ENCODE assay signal across 8 cellular contexts in genomic region chr19:1252221-1252817, GRCh38. TPM values are rescaled to one million over a fixed set of nuclear protein-coding genes. Genes with fewer than 3 reads are reported as not detected.
DNase-seq lines count a peak whose midpoint lies in the region; ATAC-seq and TF ChIP-seq lines count a peak whose summit lies in the region.

No MANE protein-coding gene starts in this region.

- H4K20me1 ChIP-seq in PC-3 (ENCODE audit: low read length): peaks cover 8% of the 10 kb centered on the region

- H2AFZ ChIP-seq in PC-3 (ENCODE audit: low read length): no peak overlapping the region

- POLR2A ChIA-PET in PC-3 (lab: Charles Lee; ENCODE audit: unreplicated experiment): interaction anchor here (1.9 kb wide), 1 partner anchor 17 kb away, joined by 29 read pairs; the partner anchor contains the start of gene CIRBP

- DNase-seq in PC-3 (peak; percentile 81), adipocyte (ENCODE audit: low read depth) (peak; percentile 94), cardiac muscle cell (ENCODE audit: low read depth in 1 of 2, low spot score in 1 of 2) (peak in 1 of 2 donors; percentile 99), ovary (peak in 4 of 5 donors; percentile 90 to 94 (median 91)), NCI-H128 (lab: John Stamatoyannopoulos, UW; ENCODE audit: unreplicated experiment) (no peak), NCI-H1694 (lab: John Stamatoyannopoulos, UW) (no peak), GM19240 (ENCODE audit: insufficient read length, low spot score) (no peak)

- 1 to 2% (median 1%) methylated on average over 26 to 30 of the region's 30 CpGs for WGBS in ovary, 3 donors

- H3K9me2 ChIP-seq in PC-3 (replicated peaks; ENCODE audit: low read length): no peaks in the 10 kb centered on the region

- H3K4me1 ChIP-seq in PC-3 (ENCODE audit: insufficient read depth, low read length): peaks cover 22% of the 10 kb centered on the region
- peaks cover 40% of the 10 kb centered on the region for H3K4me1 ChIP-seq in adipocyte (ENCODE audit: control insufficient read depth, insufficient read depth, low read length)
- H3K4me1 ChIP-seq in cardiac muscle cell (ENCODE audit: low read depth): peaks cover 11% of the 10 kb centered on the region
- peaks cover 22% of the 10 kb centered on the region for H3K4me1 ChIP-seq in ovary (ENCODE audit: insufficient read depth)

- peak overlapping the region; percentile 97 for H3K4me2 ChIP-seq in PC-3 (ENCODE audit: low read length)

- CTCF ChIA-PET in PC-3 (lab: Charles Lee): interaction anchor here (1.0 to 1.7 kb wide), 2 partner anchors 12 to 14 kb away, joined by 3 to 13 read pairs; no protein-coding TSS in a partner anchor

- no TSS peak for BruUV-seq in PC-3 (replicated peaks; lab: Mats Ljungman, UMichigan)

- intact Hi-C loops in PC-3 (cut with micrococcal nuclease): loop anchor here (1.0 kb wide), 1 partner anchor 17 kb away; the partner anchor contains the start of gene CIRBP
- intact Hi-C loops in ovary (cut with DNase I): no loop called here

- H3K4me3 ChIP-seq in GM12875 (ENCODE audit: low read depth, low read length) (peak overlapping the region; percentile 73), PC-3 (ENCODE audit: low read length) (peak overlapping the region; percentile 86), adipocyte (ENCODE audit: low read length) (peak overlapping the region; percentile 88), cardiac muscle cell (peak overlapping the region; percentile 92), ovary (peak overlapping the region; percentile 65)

- no peaks in the 10 kb centered on the region for H3K27me3 ChIP-seq in PC-3 (ENCODE audit: low read length)
- no peaks in the 10 kb centered on the region for H3K27me3 ChIP-seq in adipocyte (replicated peaks; ENCODE audit: control insufficient read depth, insufficient read depth, low read length)
- H3K27me3 ChIP-seq in cardiac muscle cell: no peaks in the 10 kb centered on the region
- H3K27me3 ChIP-seq in ovary: no peaks in the 10 kb centered on the region

- H3K9ac ChIP-seq in PC-3 (ENCODE audit: low read length) (peak overlapping the region; percentile 86), adipocyte (ENCODE audit: low read length) (peak overlapping the region; percentile 97)

- peak; percentile 12 for ATAC-seq in PC-3

- H3K27ac ChIP-seq in PC-3 (ENCODE audit: low read length) (peak overlapping the region; percentile 94), cardiac muscle cell (peak overlapping the region; percentile 91), ovary (peak overlapping the region; percentile 87 to 89)

- peaks cover 56% of the 10 kb centered on the region for H3K79me2 ChIP-seq in PC-3 (ENCODE audit: low read length)

- no peaks in the 10 kb centered on the region for H3F3A ChIP-seq in PC-3 (ENCODE audit: low read length, unreplicated experiment)

- H3K9me3 ChIP-seq in PC-3 (ENCODE audit: low read length) (no peaks in the 10 kb centered on the region), adipocyte (ENCODE audit: control insufficient read depth, low read length) (no peaks in the 10 kb centered on the region), cardiac muscle cell (ENCODE audit: low read depth) (no peaks in the 10 kb centered on the region), ovary (no peaks in the 10 kb centered on the region)

- TF ChIP-seq CTCF in GM12875 (IDR thresholded peaks at IDR 0.05; ENCODE audit: borderline replicate concordance, insufficient read depth, low read depth, low read length) (no peak), PC-3 (conservative IDR thresholded peaks at IDR 0.05; ENCODE audit: low read depth, low read length) (no peak), cardiac muscle cell (IDR thresholded peaks at IDR 0.05; ENCODE audit: low read depth, low read length) (no peak), ovary (IDR thresholded peaks at IDR 0.05) (no peak)

- no peak for TF ChIP-seq POLR2A in ovary (IDR thresholded peaks at IDR 0.05)

- H3K36me3 ChIP-seq in PC-3 (ENCODE audit: low read depth, low read length): peaks cover 45% of the 10 kb centered on the region
- peaks cover 41% of the 10 kb centered on the region for H3K36me3 ChIP-seq in adipocyte (ENCODE audit: control insufficient read depth, insufficient read depth, low read length, severe bottlenecking)
- peaks cover 35% of the 10 kb centered on the region for H3K36me3 ChIP-seq in cardiac muscle cell
- no peaks in the 10 kb centered on the region for H3K36me3 ChIP-seq in ovary

- peak; percentile 48 for TF ChIP-seq EP300 in ovary (IDR thresholded peaks at IDR 0.05)

RNA-seq across cellular contexts. Expression of gene MIDN, which starts 3.9 kb away (rescaled TPM):
- total RNA-seq in PC-3 (2014; rRNA removed) (17.3 and 41.8 TPM in 2 replicates), cardiac muscle cell (45.6 and 89.2 TPM in 2 replicates), ovary (100 to 1,000 TPM in 5 of 7 donors, 10 to 100 TPM in 2; 44.9 to 261 (median 107) TPM)
- polyA plus RNA-seq in cardiac muscle cell (58.1 and 76.0 TPM in 2 replicates), ovary (10 to 100 TPM; 10.1 to 26.7 TPM)

RNA-seq across cellular contexts. Expression of gene ATP5F1D, which starts 10.8 kb away (rescaled TPM):
- 102 and 187 TPM in 2 replicates for total RNA-seq in PC-3 (2014; rRNA removed)
- total RNA-seq in cardiac muscle cell: 188 and 355 TPM in 2 replicates
- polyA plus RNA-seq in cardiac muscle cell: 505 and 638 TPM in 2 replicates
- 100 to 1,000 TPM in 6 of 7 donors, 10 to 100 TPM in 1; 71.9 to 218 (median 148) TPM for total RNA-seq in ovary
- polyA plus RNA-seq in ovary: 100 to 1,000 TPM in 1 of 2 donors, 1 to 10 TPM in 1; 1.3 to 110 TPM

RNA-seq across cellular contexts. Expression of gene CBARP, which starts 14.5 kb away (rescaled TPM):
- 3.3 and 6.3 TPM in 2 replicates for total RNA-seq in PC-3 (2014; rRNA removed)
- total RNA-seq in cardiac muscle cell: 21.1 and 29.1 TPM in 2 replicates
- polyA plus RNA-seq in cardiac muscle cell: 22.1 and 30.6 TPM in 2 replicates
- total RNA-seq in ovary: 10 to 100 TPM in 2 of 7 donors, 1 to 10 TPM in 2, under 1 TPM in 3; 0.61 to 21.1 (median 2.4) TPM
- polyA plus RNA-seq in ovary: under 1 TPM in 1 of 2 donors, not detected in 1; 0.45 TPM

RNA-seq across cellular contexts. Expression of gene CIRBP, which starts 16.8 kb away (rescaled TPM):
- 136 and 197 TPM in 2 replicates for total RNA-seq in PC-3 (2014; rRNA removed)
- total RNA-seq in cardiac muscle cell: 1,112 and 2,236 TPM in 2 replicates
- 716 and 851 TPM in 2 replicates for polyA plus RNA-seq in cardiac muscle cell
- total RNA-seq in ovary: 100 to 1,000 TPM; 602 to 917 (median 855) TPM
- 1,000 to 10,000 TPM in 1 of 2 donors, 100 to 1,000 TPM in 1; 610 to 1,254 TPM for polyA plus RNA-seq in ovary

RNA-seq across cellular contexts. Expression of gene FAM174C, which starts 23.0 kb away (rescaled TPM):
- total RNA-seq in PC-3 (2014; rRNA removed) (110 and 133 TPM in 2 replicates), cardiac muscle cell (31.2 and 44.9 TPM in 2 replicates), ovary (10 to 100 TPM; 21.7 to 72.5 (median 26.7) TPM)
- polyA plus RNA-seq in cardiac muscle cell (34.0 and 34.4 TPM in 2 replicates), ovary (10 to 100 TPM in 1 of 2 donors, under 1 TPM in 1; 0.30 to 35.2 TPM)

Comparison
In these comparisons a context has a peak if more than half of its experiments do, and no peak if none do; other contexts are left out.
1. DNase-seq: peak in PC-3 (single experiment), adipocyte (single experiment) and ovary (4 of 5); none in NCI-H128 (single experiment), NCI-H1694 (single experiment) and GM19240 (single experiment).
2. Peak in every context shown above with its lines, with median percentiles within 50 percentile points of each other: H3K4me3 ChIP-seq and H3K27ac ChIP-seq.